ENCODE assay signal across 1 cellular context in genomic region chr5:153237671-153238332, GRCh38.
TF ChIP-seq lines count a peak whose summit lies in the region.

No MANE protein-coding gene starts in this region.

TF ChIP-seq in GM23338, 12 proteins besides CTCF, POLR2A, EP300 and RAD21 (continued from another document):
- TF ChIP-seq, protein P1, sequence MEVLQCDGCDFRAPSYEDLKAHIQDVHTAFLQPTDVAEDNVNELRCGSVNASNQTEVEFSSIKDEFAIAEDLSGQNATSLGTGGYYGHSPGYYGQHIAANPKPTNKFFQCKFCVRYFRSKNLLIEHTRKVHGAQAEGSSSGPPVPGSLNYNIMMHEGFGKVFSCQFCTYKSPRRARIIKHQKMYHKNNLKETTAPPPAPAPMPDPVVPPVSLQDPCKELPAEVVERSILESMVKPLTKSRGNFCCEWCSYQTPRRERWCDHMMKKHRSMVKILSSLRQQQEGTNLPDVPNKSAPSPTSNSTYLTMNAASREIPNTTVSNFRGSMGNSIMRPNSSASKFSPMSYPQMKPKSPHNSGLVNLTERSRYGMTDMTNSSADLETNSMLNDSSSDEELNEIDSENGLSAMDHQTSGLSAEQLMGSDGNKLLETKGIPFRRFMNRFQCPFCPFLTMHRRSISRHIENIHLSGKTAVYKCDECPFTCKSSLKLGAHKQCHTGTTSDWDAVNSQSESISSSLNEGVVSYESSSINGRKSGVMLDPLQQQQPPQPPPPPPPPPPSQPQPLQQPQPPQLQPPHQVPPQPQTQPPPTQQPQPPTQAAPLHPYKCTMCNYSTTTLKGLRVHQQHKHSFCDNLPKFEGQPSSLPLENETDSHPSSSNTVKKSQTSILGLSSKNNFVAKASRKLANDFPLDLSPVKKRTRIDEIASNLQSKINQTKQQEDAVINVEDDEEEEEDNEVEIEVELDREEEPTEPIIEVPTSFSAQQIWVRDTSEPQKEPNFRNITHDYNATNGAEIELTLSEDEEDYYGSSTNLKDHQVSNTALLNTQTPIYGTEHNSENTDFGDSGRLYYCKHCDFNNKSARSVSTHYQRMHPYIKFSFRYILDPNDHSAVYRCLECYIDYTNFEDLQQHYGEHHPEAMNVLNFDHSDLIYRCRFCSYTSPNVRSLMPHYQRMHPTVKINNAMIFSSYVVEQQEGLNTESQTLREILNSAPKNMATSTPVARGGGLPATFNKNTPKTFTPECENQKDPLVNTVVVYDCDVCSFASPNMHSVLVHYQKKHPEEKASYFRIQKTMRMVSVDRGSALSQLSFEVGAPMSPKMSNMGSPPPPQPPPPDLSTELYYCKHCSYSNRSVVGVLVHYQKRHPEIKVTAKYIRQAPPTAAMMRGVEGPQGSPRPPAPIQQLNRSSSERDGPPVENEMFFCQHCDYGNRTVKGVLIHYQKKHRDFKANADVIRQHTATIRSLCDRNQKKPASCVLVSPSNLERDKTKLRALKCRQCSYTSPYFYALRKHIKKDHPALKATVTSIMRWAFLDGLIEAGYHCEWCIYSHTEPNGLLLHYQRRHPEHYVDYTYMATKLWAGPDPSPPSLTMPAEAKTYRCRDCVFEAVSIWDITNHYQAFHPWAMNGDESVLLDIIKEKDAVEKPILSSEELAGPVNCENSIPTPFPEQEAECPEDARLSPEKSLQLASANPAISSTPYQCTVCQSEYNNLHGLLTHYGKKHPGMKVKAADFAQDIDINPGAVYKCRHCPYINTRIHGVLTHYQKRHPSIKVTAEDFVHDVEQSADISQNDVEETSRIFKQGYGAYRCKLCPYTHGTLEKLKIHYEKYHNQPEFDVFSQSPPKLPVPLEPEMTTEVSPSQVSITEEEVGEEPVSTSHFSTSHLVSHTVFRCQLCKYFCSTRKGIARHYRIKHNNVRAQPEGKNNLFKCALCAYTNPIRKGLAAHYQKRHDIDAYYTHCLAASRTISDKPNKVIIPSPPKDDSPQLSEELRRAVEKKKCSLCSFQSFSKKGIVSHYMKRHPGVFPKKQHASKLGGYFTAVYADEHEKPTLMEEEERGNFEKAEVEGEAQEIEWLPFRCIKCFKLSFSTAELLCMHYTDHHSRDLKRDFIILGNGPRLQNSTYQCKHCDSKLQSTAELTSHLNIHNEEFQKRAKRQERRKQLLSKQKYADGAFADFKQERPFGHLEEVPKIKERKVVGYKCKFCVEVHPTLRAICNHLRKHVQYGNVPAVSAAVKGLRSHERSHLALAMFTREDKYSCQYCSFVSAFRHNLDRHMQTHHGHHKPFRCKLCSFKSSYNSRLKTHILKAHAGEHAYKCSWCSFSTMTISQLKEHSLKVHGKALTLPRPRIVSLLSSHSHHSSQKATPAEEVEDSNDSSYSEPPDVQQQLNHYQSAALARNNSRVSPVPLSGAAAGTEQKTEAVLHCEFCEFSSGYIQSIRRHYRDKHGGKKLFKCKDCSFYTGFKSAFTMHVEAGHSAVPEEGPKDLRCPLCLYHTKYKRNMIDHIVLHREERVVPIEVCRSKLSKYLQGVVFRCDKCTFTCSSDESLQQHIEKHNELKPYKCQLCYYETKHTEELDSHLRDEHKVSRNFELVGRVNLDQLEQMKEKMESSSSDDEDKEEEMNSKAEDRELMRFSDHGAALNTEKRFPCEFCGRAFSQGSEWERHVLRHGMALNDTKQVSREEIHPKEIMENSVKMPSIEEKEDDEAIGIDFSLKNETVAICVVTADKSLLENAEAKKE (CRISPR knock-in tag; IDR thresholded peaks at IDR 0.05): no peak
- TF ChIP-seq CREB1 (CRISPR knock-in tag; IDR thresholded peaks at IDR 0.05; ENCODE audit: low read depth) (no peak), STAT1 (IDR thresholded peaks at IDR 0.05; ENCODE audit: unreplicated experiment) (no peak), NANOG (IDR thresholded peaks at IDR 0.05; ENCODE audit: borderline replicate concordance) (no peak)
TF ChIP-seq in GM23338: peak in this region for 0.
